In genomic region chr1:21121764-21122471, GRCh38 we compare ENCODE assay signal across 20 cellular contexts. TPM values are rescaled to one million over a fixed set of nuclear protein-coding genes. Genes with fewer than 3 reads are reported as not detected.
DNase-seq lines count a peak whose midpoint lies in the region; ATAC-seq and TF ChIP-seq lines count a peak whose summit lies in the region.
"Had no signal": no experiment of that assay in that cellular context is flagged by ENCODE, and none has a peak within 500 bp of the region (broad histone marks: within the 10 kb centered on the region; RNA-seq: fewer than 3 reads in every experiment).

No MANE protein-coding gene starts in this region.

- TF ChIP-seq EP300 in gastroesophageal sphincter (IDR thresholded peaks at IDR 0.05) = no peak

- H3K9ac ChIP-seq in GM23248 = no peak overlapping the region
- H3K9ac ChIP-seq: KMS-11 had no signal

- no peaks in the 10 kb centered on the region for H3K27me3 Mint-ChIP-seq in WTC11 (ENCODE audit: low read depth)
- H3K27me3 Mint-ChIP-seq: CD8-positive, alpha-beta memory T cell had no signal

- in situ Hi-C loops in GM23248 (cut with MboI) = no loop called here

- H3K9me2 ChIP-seq in GM23248 (ENCODE audit: insufficient read depth) = no peaks in the 10 kb centered on the region

- H3K4me1 Mint-ChIP-seq in WTC11 = peaks cover 22% of the 10 kb centered on the region
- H3K4me1 Mint-ChIP-seq: CD8-positive, alpha-beta memory T cell had no signal

- ATAC-seq in WTC11 (no peak), gastroesophageal sphincter (no peak)
- ATAC-seq: Panc1 had no signal

- no peak overlapping the region for H3K27ac ChIP-seq in GM23248
- H3K27ac ChIP-seq in gastroesophageal sphincter = no peak overlapping the region
- H3K27ac ChIP-seq: C4-2B, KMS-11, SJCRH30 had no signal

- H3K9me3 Mint-ChIP-seq in WTC11 = no peaks in the 10 kb centered on the region
- H3K9me3 Mint-ChIP-seq: CD8-positive, alpha-beta memory T cell had no signal

- H3K36me3 ChIP-seq in GM23248 (ENCODE audit: low read depth) (no peaks in the 10 kb centered on the region), gastroesophageal sphincter (peaks cover 0 to 5% of the 10 kb centered on the region in 2 donors)

- CTCF ChIA-PET in WTC11 (lab: Charles Lee) = no interaction called here

- H3K27ac Mint-ChIP-seq in WTC11 = peak overlapping the region; percentile 7; the same call in 1 of the 2 replicates
- H3K27ac Mint-ChIP-seq: CD8-positive, alpha-beta memory T cell had no signal

- H3K4me1 ChIP-seq in GM23248 (ENCODE audit: insufficient read depth) = peaks cover 34% of the 10 kb centered on the region
- H3K4me1 ChIP-seq in gastroesophageal sphincter = peaks cover 0 to 23% (median 0%) of the 10 kb centered on the region in 3 donors

- 86 to 93% methylated on average over 4 of the region's 4 CpGs for WGBS in GM23248 (ENCODE audit: low coverage in 1 of 2, low lambda C conversion rate in 2 of 2, missing lambda C conversion rate in 2 of 2), 2 experiments
- 69 to 84% methylated on average over 3 to 4 of the region's 4 CpGs for WGBS in gastroesophageal sphincter (ENCODE audit: low coverage in 1 of 2), 2 donors

- H4K20me1 ChIP-seq in GM23248 (ENCODE audit: insufficient read depth) = no peaks in the 10 kb centered on the region

- peak; percentile 15 for DNase-seq in AG08396 (ENCODE audit: low spot score)
- DNase-seq in GM23248 = peak; percentile 17
- DNase-seq in WTC11 (ENCODE audit: low spot score) = no peak
- peak; percentile 21 for DNase-seq in iris pigment epithelial cell (ENCODE audit: low read depth)
- no peak for DNase-seq in stimulated activated CD4-positive, alpha-beta T cell treated with anti-CD3 and anti-CD28 coated beads, Interleukin-2, amount 100 ng/mL, for 48 hours
- DNase-seq in COLO668 (lab: John Stamatoyannopoulos, UW; ENCODE audit: unreplicated experiment) = no peak
- DNase-seq: CD8-positive, alpha-beta memory T cell; GF-D8; H7; MV-4-11; NCI-H1105 treated with DMSO at 0.1 percent for 48 hours; NCI-H2029 treated with DMSO at 0.1 percent for 48 hours; NCI-H2171; NCI-H524 treated with DMSO at 0.1 percent for 48 hours; NCI-H82; SJCRH30 had no signal

- H3K79me2 ChIP-seq in GM23248 (ENCODE audit: insufficient read depth) = peaks cover 87% of the 10 kb centered on the region

- H3K9me3 ChIP-seq in GM23248 (ENCODE audit: low read depth) (no peaks in the 10 kb centered on the region), gastroesophageal sphincter (no peaks in the 10 kb centered on the region)
- H3K9me3 ChIP-seq: SJCRH30 had no signal

- no peaks in the 10 kb centered on the region for H3K27me3 ChIP-seq in GM23248 (replicated peaks; ENCODE audit: insufficient read depth)
- H3K27me3 ChIP-seq in gastroesophageal sphincter = no peaks in the 10 kb centered on the region
- H3K27me3 ChIP-seq: SJCRH30 had no signal

- no peak overlapping the region for H3K4me3 Mint-ChIP-seq in WTC11
- H3K4me3 Mint-ChIP-seq: CD8-positive, alpha-beta memory T cell had no signal

- H3K4me3 ChIP-seq in GM23248 = no peak overlapping the region
- H3K4me3 ChIP-seq in gastroesophageal sphincter = no peak overlapping the region
- H3K4me3 ChIP-seq: SJCRH30 had no signal

- no peak overlapping the region for H3K4me2 ChIP-seq in GM23248 (ENCODE audit: unreplicated experiment)
- H3K4me2 ChIP-seq: KMS-11 had no signal

- POLR2A ChIA-PET in WTC11 (lab: Charles Lee) = no interaction called here

- H3F3A ChIP-seq in GM23248 (ENCODE audit: insufficient read depth) = peaks cover 27% of the 10 kb centered on the region; the same call in 1 of the 2 replicates

- peaks cover 7% of the 10 kb centered on the region for H3K36me3 Mint-ChIP-seq in WTC11

- TF ChIP-seq POLR2A in gastroesophageal sphincter (IDR thresholded peaks at IDR 0.05) = no peak

- no peak for TF ChIP-seq CTCF in WTC11 (IDR thresholded peaks at IDR 0.05)
- no peak for TF ChIP-seq CTCF in gastroesophageal sphincter (IDR thresholded peaks at IDR 0.05)

- no peak overlapping the region for H2AFZ ChIP-seq in GM23248

TF ChIP-seq in WTC11, 78 proteins besides CTCF, POLR2A, EP300 and RAD21:
- TF ChIP-seq, protein P1, sequence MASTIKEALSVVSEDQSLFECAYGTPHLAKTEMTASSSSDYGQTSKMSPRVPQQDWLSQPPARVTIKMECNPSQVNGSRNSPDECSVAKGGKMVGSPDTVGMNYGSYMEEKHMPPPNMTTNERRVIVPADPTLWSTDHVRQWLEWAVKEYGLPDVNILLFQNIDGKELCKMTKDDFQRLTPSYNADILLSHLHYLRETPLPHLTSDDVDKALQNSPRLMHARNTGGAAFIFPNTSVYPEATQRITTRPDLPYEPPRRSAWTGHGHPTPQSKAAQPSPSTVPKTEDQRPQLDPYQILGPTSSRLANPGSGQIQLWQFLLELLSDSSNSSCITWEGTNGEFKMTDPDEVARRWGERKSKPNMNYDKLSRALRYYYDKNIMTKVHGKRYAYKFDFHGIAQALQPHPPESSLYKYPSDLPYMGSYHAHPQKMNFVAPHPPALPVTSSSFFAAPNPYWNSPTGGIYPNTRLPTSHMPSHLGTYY (CRISPR knock-in tag; IDR thresholded peaks at IDR 0.05) = no peak
- TF ChIP-seq CREB1 (CRISPR knock-in tag; IDR thresholded peaks at IDR 0.05) (no peak), ZNF416 (CRISPR knock-in tag; IDR thresholded peaks at IDR 0.05) (no peak), STAT6 (CRISPR knock-in tag; conservative IDR thresholded peaks at IDR 0.05; ENCODE audit: low read depth) (no peak), NR3C1 (CRISPR knock-in tag; conservative IDR thresholded peaks at IDR 0.05; ENCODE audit: low read depth) (no peak), EMX1 (CRISPR knock-in tag; IDR thresholded peaks at IDR 0.05) (no peak), KAT7 (CRISPR knock-in tag; IDR thresholded peaks at IDR 0.05; ENCODE audit: borderline replicate concordance) (no peak), ZNF396 (CRISPR knock-in tag; IDR thresholded peaks at IDR 0.05; ENCODE audit: borderline replicate concordance) (no peak)
- TF ChIP-seq, protein P2, sequence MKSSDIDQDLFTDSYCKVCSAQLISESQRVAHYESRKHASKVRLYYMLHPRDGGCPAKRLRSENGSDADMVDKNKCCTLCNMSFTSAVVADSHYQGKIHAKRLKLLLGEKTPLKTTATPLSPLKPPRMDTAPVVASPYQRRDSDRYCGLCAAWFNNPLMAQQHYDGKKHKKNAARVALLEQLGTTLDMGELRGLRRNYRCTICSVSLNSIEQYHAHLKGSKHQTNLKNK (CRISPR knock-in tag; IDR thresholded peaks at IDR 0.05) = no peak

RNA-seq across cellular contexts. Expression of gene EIF4G3, which starts 54.8 kb away (rescaled TPM):
- total RNA-seq in GM23248 (2014; rRNA removed; shearing (Covaris generic)) = 43.1 and 65.5 TPM in 2 replicates
- 22.0 and 24.0 TPM in 2 replicates for polyA plus RNA-seq in GM23248 (2016; fragmentation: Nextera tagmentation; extraction: Ambion mirVana)
- total RNA-seq in WTC11 (2021) = 76.7 to 78.8 TPM (median 77.7 TPM) in 3 replicates
- total RNA-seq in gastroesophageal sphincter = 10 to 100 TPM; 48.6 to 73.6 (median 57.9) TPM

Comparison
In these comparisons a context has a peak if more than half of its experiments do, and no peak if none do; other contexts are left out.
1. DNase-seq: peak in AG08396 (single experiment), GM23248 (single experiment) and iris pigment epithelial cell (single experiment); none in WTC11 (single experiment), stimulated activated CD4-positive, alpha-beta T cell treated with anti-CD3 and anti-CD28 coated beads, Interleukin-2, amount 100 ng/mL, for 48 hours (0 of 2) and COLO668 (single experiment).